Comparison of ENCODE assay signal across 16 cellular contexts in genomic region chr5:36842087-36842486, GRCh38.
"Had no signal": no experiment of that assay in that cellular context is flagged by ENCODE, and none has a peak within 500 bp of the region (broad histone marks: within the 10 kb centered on the region; RNA-seq: fewer than 3 reads in every experiment).

No MANE protein-coding gene starts in this region.

- H3K4me2 ChIP-seq: neural progenitor cell had no signal

- H3K27me3 ChIP-seq: cardiac muscle cell, dorsolateral prefrontal cortex, neural progenitor cell, ovary, sigmoid colon, spleen, testis, upper lobe of left lung had no signal

- DNase-seq: activated CD4-positive, alpha-beta memory T cell treated with anti-CD3 and anti-CD28 coated beads for 36 hours; activated CD8-positive, alpha-beta memory T cell treated with anti-CD3 and anti-CD28 coated beads, Interleukin-2, amount 10 ng/mL, durations not matched to agents 7 days and 5 days; activated naive CD4-positive, alpha-beta T cell treated with anti-CD3 and anti-CD28 coated beads, Interleukin-2, amount 50 U/mL, for 16 hours; activated T-cell treated with anti-CD3 and anti-CD28 coated beads, Interleukin-2, amount 50 U/mL, for 24 hours; dorsolateral prefrontal cortex; naive B cell; ovary; sigmoid colon; spleen; stimulated activated naive CD8-positive, alpha-beta T cell treated with anti-CD3 and anti-CD28 coated beads, Interleukin-15, amount 100 ng/mL, for 72 hours; testis; upper lobe of left lung; WERI-Rb-1 had no signal

- H3K4me1 ChIP-seq: neural progenitor cell, sigmoid colon, testis, upper lobe of left lung had no signal

- H3K27ac ChIP-seq: cardiac muscle cell, dorsolateral prefrontal cortex, neural progenitor cell, ovary, sigmoid colon, spleen, testis, upper lobe of left lung, WERI-Rb-1 had no signal

- H2AFZ ChIP-seq: neural progenitor cell had no signal

- H3K4me3 ChIP-seq: cardiac muscle cell, dorsolateral prefrontal cortex, lung, neural progenitor cell, ovary, sigmoid colon, spleen, testis, upper lobe of left lung had no signal

- H3K9ac ChIP-seq: neural progenitor cell had no signal

- H3K9me3 ChIP-seq: ovary, sigmoid colon, testis, upper lobe of left lung had no signal

- H3K36me3 ChIP-seq: cardiac muscle cell, neural progenitor cell, ovary, sigmoid colon, spleen, upper lobe of left lung, WERI-Rb-1 had no signal
